Comparison of ENCODE assay signal across 18 cellular contexts in genomic region chr20:48926816-48927215, GRCh38. TPM values are rescaled to one million over a fixed set of nuclear protein-coding genes. Genes with fewer than 3 reads are reported as not detected.
DNase-seq lines count a peak whose midpoint lies in the region; ATAC-seq, FAIRE-seq and TF ChIP-seq lines count a peak whose summit lies in the region.
"Had no signal": no experiment of that assay in that cellular context is flagged by ENCODE, and none has a peak within 500 bp of the region (broad histone marks: within the 10 kb centered on the region; RNA-seq: fewer than 3 reads in every experiment).

No MANE protein-coding gene starts in this region.

- intact Hi-C loops in OCI-LY7 (cut with micrococcal nuclease; ENCODE audit: unreplicated experiment), result no loop called here

- peak; percentile 43 for FAIRE-seq in GM12891 (lab: Jason Lieb, UNC)

- DNase-seq in GM12891 (ENCODE audit: insufficient read length, low spot score), result no peak
- DNase-seq in OCI-LY7 (ENCODE audit: low spot score), result no peak
- peak; percentile 84 for DNase-seq in dermis blood vessel endothelial cell
- peak; percentile 46 for DNase-seq in pulmonary artery endothelial cell (ENCODE audit: low read depth, low spot score)
- no peak for DNase-seq in NCI-H187 (lab: John Stamatoyannopoulos, UW)
- DNase-seq: activated CD4-positive, alpha-beta T cell treated with anti-CD3 and anti-CD28 coated beads for 48 hours; activated naive CD4-positive, alpha-beta T cell treated with Interleukin-2 at 50 U/mL for 16 hours; DMS79; endodermal cell; H7; NCI-H2107; stimulated activated CD4-positive, alpha-beta T cell treated with anti-CD3 and anti-CD28 coated beads, Interleukin-2, amount 100 ng/mL, for 24 hours; stimulated activated naive CD8-positive, alpha-beta T cell treated with anti-CD3 and anti-CD28 coated beads, Interleukin-15, Interleukin-2, amounts not matched to agents 100 U/mL and 50 U/mL, for 24 hours; upper lobe of left lung had no signal

- H3K9me3 ChIP-seq in OCI-LY7 (ENCODE audit: low read length), result no peaks in the 10 kb centered on the region
- H3K9me3 ChIP-seq: upper lobe of left lung had no signal

- no peak for ATAC-seq in GM19452 (IDR thresholded peaks at IDR 0.05; ENCODE audit: unreplicated experiment)
- ATAC-seq in HG02852 (IDR thresholded peaks at IDR 0.05; ENCODE audit: unreplicated experiment), result no peak
- ATAC-seq: stimulated activated naive CD8-positive, alpha-beta T cell treated with anti-CD3 and anti-CD28 coated beads, Interleukin-15, Interleukin-2, amounts not matched to agents 100 U/mL and 50 U/mL, for 24 hours had no signal

- peaks cover 19% of the 10 kb centered on the region for H4K20me1 ChIP-seq in OCI-LY7 (ENCODE audit: insufficient read depth, low read length)

- H2AFZ ChIP-seq in OCI-LY7 (ENCODE audit: low read length), result no peak overlapping the region

- no peak overlapping the region for H3K27ac ChIP-seq in OCI-LY7 (ENCODE audit: low read depth, low read length, poor library complexity, severe bottlenecking)
- H3K27ac ChIP-seq: RWPE1, skin epidermis, upper lobe of left lung had no signal

- peaks cover 92% of the 10 kb centered on the region for H3K79me2 ChIP-seq in OCI-LY7 (ENCODE audit: insufficient read depth, low read depth, low read length)

- TF ChIP-seq CTCF in OCI-LY7 (conservative IDR thresholded peaks at IDR 0.05; ENCODE audit: low read length), result no peak

- peak overlapping the region; percentile 96; the same call in 1 of the 2 replicates for H3K4me2 ChIP-seq in OCI-LY7 (ENCODE audit: low read length)

- no TSS peak for BruUV-seq in OCI-LY7 (replicated peaks; lab: Mats Ljungman, UMichigan)

- H3K4me3 ChIP-seq in OCI-LY7 (ENCODE audit: low read depth, low read length, poor library complexity, severe bottlenecking), result no peak overlapping the region
- H3K4me3 ChIP-seq: skin epidermis, upper lobe of left lung had no signal

- H3K4me1 ChIP-seq in OCI-LY7 (ENCODE audit: insufficient read depth, low read length, poor library complexity, severe bottlenecking), result peaks cover 44% of the 10 kb centered on the region

- H3K36me3 ChIP-seq in OCI-LY7 (ENCODE audit: insufficient read depth, low read length), result peaks cover 17% of the 10 kb centered on the region
- H3K36me3 ChIP-seq: upper lobe of left lung had no signal

- H3K9me2 ChIP-seq in OCI-LY7 (ENCODE audit: insufficient read depth, low read length), result no peaks in the 10 kb centered on the region

- CTCF ChIA-PET in OCI-LY7 (lab: Charles Lee; ENCODE audit: unreplicated experiment), result no interaction called here

- POLR2A ChIA-PET in OCI-LY7 (lab: Charles Lee), result interaction anchor here (0.7 kb wide), 1 partner anchor 57 kb away, joined by 3 read pairs; no protein-coding TSS in a partner anchor

- no peak for TF ChIP-seq POLR2A in GM12891 (IDR thresholded peaks at IDR 0.05; ENCODE audit: low read depth, low read length)

TF ChIP-seq in GM12891, 5 proteins besides CTCF, POLR2A, EP300 and RAD21:
- TF ChIP-seq POLR2AphosphoS5 (IDR thresholded peaks at IDR 0.05; ENCODE audit: low read depth, low read length) (no peak), POU2F2 (IDR thresholded peaks at IDR 0.05; ENCODE audit: low read depth, low read length) (no peak), SPI1 (IDR thresholded peaks at IDR 0.05; ENCODE audit: low read depth, low read length) (no peak), PAX5 (IDR thresholded peaks at IDR 0.05; ENCODE audit: insufficient read depth, low read length, severe bottlenecking) (no peak), TAF1 (IDR thresholded peaks at IDR 0.05; ENCODE audit: low read depth, low read length) (no peak)

RNA-seq across cellular contexts. Expression of gene ARFGEF2, which starts 5.3 kb away (rescaled TPM):
- 8.3 TPM for polyA plus RNA-seq in GM12891 (2012; ENCODE audit: low read depth, missing spikeins)
- 18.4 and 23.4 TPM in 2 replicates for total RNA-seq in OCI-LY7 (2014; rRNA removed; shearing (Covaris generic))
- total RNA-seq in OCI-LY7 (2022), result 40.3 and 42.1 TPM in 2 replicates
- 67.7 and 87.8 TPM in 2 replicates for total RNA-seq in dermis blood vessel endothelial cell
- 68.3 and 70.8 TPM in 2 replicates for total RNA-seq in pulmonary artery endothelial cell

Comparison
In these comparisons a context has a peak if more than half of its experiments do, and no peak if none do; other contexts are left out.
1. DNase-seq: peak in dermis blood vessel endothelial cell (single experiment) and pulmonary artery endothelial cell (single experiment); none in GM12891 (single experiment), OCI-LY7 (single experiment) and NCI-H187 (0 of 2).